In genomic region chr11:126340960-126341709, GRCh38 we compare ENCODE assay signal across 11 cellular contexts. TPM values are rescaled to one million over a fixed set of nuclear protein-coding genes. Genes with fewer than 3 reads are reported as not detected.
DNase-seq lines count a peak whose midpoint lies in the region; ATAC-seq and TF ChIP-seq lines count a peak whose summit lies in the region.
"Had no signal": no experiment of that assay in that cellular context is flagged by ENCODE, and none has a peak within 500 bp of the region (broad histone marks: within the 10 kb centered on the region; RNA-seq: fewer than 3 reads in every experiment).

No MANE protein-coding gene starts in this region.

- TF ChIP-seq CTCF in MCF 10A (IDR thresholded peaks at IDR 0.05; ENCODE audit: unreplicated experiment) (no peak), mammary epithelial cell (conservative IDR thresholded peaks at IDR 0.05 in 1 of 2, IDR thresholded peaks at IDR 0.05 in 1 of 2; ENCODE audit: extremely low read depth in 1 of 2, insufficient read depth in 1 of 2, low read depth in 1 of 2, low read length in 2 of 2) (no peak), PC-9 (conservative IDR thresholded peaks at IDR 0.05) (no peak)

- DNase-seq in MCF 10A (ENCODE audit: unreplicated experiment), result no peak
- DNase-seq in mammary epithelial cell, result no peak
- DNase-seq in PC-9, result peak in 1 of 2 experiments; percentile 23
- DNase-seq in epithelial cell of prostate (ENCODE audit: low read depth, low spot score), result no peak
- no peak for DNase-seq in stimulated activated effector memory CD8-positive, alpha-beta T cell treated with anti-CD3 and anti-CD28 coated beads, Interleukin-12 subunit alpha, Interleukin-12 subunit beta, amount 100 ng/mL, for 72 hours (ENCODE audit: low spot score in 2 of 2)
- DNase-seq in cerebellum (ENCODE audit: low spot score), result no peak
- DNase-seq in NCI-H2227 (lab: John Stamatoyannopoulos, UW; ENCODE audit: unreplicated experiment), result no peak
- DNase-seq in mucosa of gallbladder (ENCODE audit: low spot score), result no peak
- DNase-seq: effector CD8-positive, alpha-beta T cell; NCI-H2029 had no signal

- no peak for ATAC-seq in stimulated activated effector memory CD8-positive, alpha-beta T cell treated with anti-CD3 and anti-CD28 coated beads, Interleukin-12 subunit alpha, Interleukin-12 subunit beta, amount 100 ng/mL, for 72 hours

- H3K9me2 ChIP-seq in PC-9 (ENCODE audit: insufficient read depth), result no peaks in the 10 kb centered on the region

- dilution Hi-C loops in mammary epithelial cell (cut with HindIII; ENCODE audit: low sequenced_read_pairs), result no loop called here

- no peaks in the 10 kb centered on the region for H3K27me3 Mint-ChIP-seq in MCF 10A (ENCODE audit: insufficient read depth, unreplicated experiment)

- peaks cover 29% of the 10 kb centered on the region for H3K4me1 Mint-ChIP-seq in MCF 10A (ENCODE audit: insufficient read depth, unreplicated experiment)
- H3K4me1 Mint-ChIP-seq in stimulated activated effector memory CD8-positive, alpha-beta T cell treated with anti-CD3 and anti-CD28 coated beads, Interleukin-12 subunit alpha, Interleukin-12 subunit beta, amount 100 ng/mL, for 72 hours, result peaks cover 26% of the 10 kb centered on the region

- in situ Hi-C loops in mammary epithelial cell (cut with MboI; ENCODE audit: low sequenced_read_pairs in 2 of 2), result loop anchor here in 1 of 2 donors (25.0 kb wide), 1 partner anchor 646 kb away; no protein-coding TSS in a partner anchor

- BruUV-seq in MCF 10A (replicated peaks; lab: Mats Ljungman, UMichigan) (no TSS peak), mammary epithelial cell (replicated peaks; lab: Mats Ljungman, UMichigan) (no TSS peak), PC-9 (replicated peaks; lab: Mats Ljungman, UMichigan) (no TSS peak)

- H3F3A ChIP-seq in PC-9 (ENCODE audit: insufficient read depth, low read depth), result peaks cover 39% of the 10 kb centered on the region

- H3K27ac Mint-ChIP-seq in MCF 10A (ENCODE audit: low read depth, unreplicated experiment), result peak overlapping the region; percentile 72
- peak overlapping the region; percentile 43 for H3K27ac Mint-ChIP-seq in stimulated activated effector memory CD8-positive, alpha-beta T cell treated with anti-CD3 and anti-CD28 coated beads, Interleukin-12 subunit alpha, Interleukin-12 subunit beta, amount 100 ng/mL, for 72 hours

- CTCF ChIA-PET in MCF 10A (lab: Yijun Ruan, JAX) (interaction anchor here (0.6 to 1.8 kb wide), 2 partner anchors 13 to 140 kb away, joined by 3 to 8 read pairs; no protein-coding TSS in a partner anchor), mammary epithelial cell (lab: Charles Lee; ENCODE audit: low non-redundant PET) (no interaction called here), PC-9 (lab: Charles Lee) (interaction anchor here (1.2 to 1.3 kb wide), 2 partner anchors 13 to 64 kb away, joined by 4 read pairs; no protein-coding TSS in a partner anchor)

- no peak overlapping the region for H3K4me2 ChIP-seq in mammary epithelial cell (ENCODE audit: insufficient read depth, low read depth, low read length)
- H3K4me2 ChIP-seq in PC-9, result peak overlapping the region; percentile 56

- H3K9me3 ChIP-seq in mammary epithelial cell (replicated peaks; ENCODE audit: insufficient read depth, low read length) (no peaks in the 10 kb centered on the region), PC-9 (ENCODE audit: insufficient read depth, low read depth) (no peaks in the 10 kb centered on the region)
- H3K9me3 ChIP-seq: ovary had no signal

- peaks cover 30% of the 10 kb centered on the region for H3K36me3 Mint-ChIP-seq in MCF 10A (ENCODE audit: insufficient read depth, unreplicated experiment)
- H3K36me3 Mint-ChIP-seq in stimulated activated effector memory CD8-positive, alpha-beta T cell treated with anti-CD3 and anti-CD28 coated beads, Interleukin-12 subunit alpha, Interleukin-12 subunit beta, amount 100 ng/mL, for 72 hours, result peaks cover 69% of the 10 kb centered on the region

- WGBS in mammary epithelial cell (ENCODE audit: low coverage, missing lambda C conversion rate), result 93% methylated on average over 13 of the region's 13 CpGs

- H3K79me2 ChIP-seq in mammary epithelial cell (ENCODE audit: insufficient read depth, low read length) (no peaks in the 10 kb centered on the region), PC-9 (ENCODE audit: low read depth) (peaks cover 35% of the 10 kb centered on the region)

- H3K27ac ChIP-seq in mammary epithelial cell (ENCODE audit: insufficient read depth, low read depth, low read length) (no peak overlapping the region), PC-9 (peak overlapping the region; percentile 77), epithelial cell of prostate (peak overlapping the region; percentile 10)

- no peak overlapping the region for H2AFZ ChIP-seq in mammary epithelial cell (ENCODE audit: low read depth, low read length)
- H2AFZ ChIP-seq in PC-9, result no peak overlapping the region

- H4K20me1 ChIP-seq in mammary epithelial cell (ENCODE audit: insufficient read depth, low read length), result no peaks in the 10 kb centered on the region
- H4K20me1 ChIP-seq in PC-9 (ENCODE audit: insufficient read depth), result no peaks in the 10 kb centered on the region

- no peak overlapping the region for H3K4me3 Mint-ChIP-seq in MCF 10A (ENCODE audit: unreplicated experiment)
- no peak overlapping the region for H3K4me3 Mint-ChIP-seq in stimulated activated effector memory CD8-positive, alpha-beta T cell treated with anti-CD3 and anti-CD28 coated beads, Interleukin-12 subunit alpha, Interleukin-12 subunit beta, amount 100 ng/mL, for 72 hours

- H3K4me1 ChIP-seq in mammary epithelial cell (ENCODE audit: insufficient read depth, low read length) (peaks cover 21% of the 10 kb centered on the region), PC-9 (replicated peaks; ENCODE audit: insufficient read depth) (peaks cover 85% of the 10 kb centered on the region)

- no peaks in the 10 kb centered on the region for H3K9me3 Mint-ChIP-seq in MCF 10A (ENCODE audit: unreplicated experiment)
- no peaks in the 10 kb centered on the region for H3K9me3 Mint-ChIP-seq in stimulated activated effector memory CD8-positive, alpha-beta T cell treated with anti-CD3 and anti-CD28 coated beads, Interleukin-12 subunit alpha, Interleukin-12 subunit beta, amount 100 ng/mL, for 72 hours

- H3K27me3 ChIP-seq in mammary epithelial cell (ENCODE audit: insufficient read depth, low read length) (no peaks in the 10 kb centered on the region), PC-9 (ENCODE audit: insufficient read depth, low read depth) (no peaks in the 10 kb centered on the region)
- H3K27me3 ChIP-seq: ovary had no signal

- no peak overlapping the region for H3K9ac ChIP-seq in mammary epithelial cell (ENCODE audit: insufficient read depth, low read length)

- POLR2A ChIA-PET in MCF 10A (lab: Yijun Ruan, JAX), result interaction anchor here (1.0 to 1.2 kb wide), 2 partner anchors 22 to 70 kb away, joined by 3 to 4 read pairs; no protein-coding TSS in a partner anchor
- POLR2A ChIA-PET in PC-9 (lab: Charles Lee; ENCODE audit: unreplicated experiment), result interaction anchor here (0.6 to 1.3 kb wide), 2 partner anchors 42 to 65 kb away, joined by 4 to 6 read pairs; no protein-coding TSS in a partner anchor

- intact Hi-C loops in MCF 10A (cut with micrococcal nuclease), result no loop called here
- intact Hi-C loops in mammary epithelial cell (cut with micrococcal nuclease), result no loop called here
- intact Hi-C loops in PC-9 (cut with micrococcal nuclease; ENCODE audit: unreplicated experiment), result loop anchor here (1.0 to 10.0 kb wide), 4 partner anchors 14 to 94 kb away; partner anchors contain the start of gene ST3GAL4

- H3K4me3 ChIP-seq in mammary epithelial cell (replicated peaks in 1 of 3; ENCODE audit: insufficient read depth in 1 of 3, low read depth in 2 of 3, low read length in 3 of 3) (no peak overlapping the region), PC-9 (no peak overlapping the region)
- H3K4me3 ChIP-seq: ovary had no signal

- H3K36me3 ChIP-seq in mammary epithelial cell (ENCODE audit: insufficient read depth, low read length), result no peaks in the 10 kb centered on the region
- 0 out of 2 replicates have a peak, but pooled peaks cover 8% of the 10 kb centered on the region for H3K36me3 ChIP-seq in PC-9 (ENCODE audit: low read depth)
- H3K36me3 ChIP-seq: ovary had no signal

RNA-seq across cellular contexts. Expression of gene ST3GAL4, which starts 14.4 kb away (rescaled TPM):
- 12.3 and 15.3 TPM in 2 replicates for total RNA-seq in MCF 10A (2022)
- 10 to 100 TPM; 32.8 to 38.0 TPM for total RNA-seq in mammary epithelial cell
- polyA plus RNA-seq in mammary epithelial cell, result 35.9 TPM
- polyA minus RNA-seq in mammary epithelial cell, result 72.9 TPM
- total RNA-seq in PC-9 (2021), result 44.1 and 46.2 TPM in 2 replicates
- total RNA-seq in cerebellum, result 13.7 TPM
- total RNA-seq in mucosa of gallbladder, result 19.4 TPM

RNA-seq across cellular contexts. Expression of gene DCPS, which starts 37.3 kb away (rescaled TPM):
- total RNA-seq in MCF 10A (2022) (29.6 and 33.7 TPM in 2 replicates), mammary epithelial cell (10 to 100 TPM; 16.5 to 29.0 TPM), PC-9 (2021) (23.8 and 27.2 TPM in 2 replicates), cerebellum (4.5 TPM), mucosa of gallbladder (34.6 TPM)
- 41.1 TPM for polyA plus RNA-seq in mammary epithelial cell
- polyA minus RNA-seq in mammary epithelial cell, result 22.1 TPM

RNA-seq across cellular contexts. Expression of gene TIRAP, which starts 58.2 kb away (rescaled TPM):
- total RNA-seq in MCF 10A (2022) (11.9 and 14.0 TPM in 2 replicates), mammary epithelial cell (1 to 10 TPM; 6.3 to 8.8 TPM), PC-9 (2021) (9.6 and 12.7 TPM in 2 replicates), cerebellum (5.0 TPM), mucosa of gallbladder (20.7 TPM)
- polyA plus RNA-seq in mammary epithelial cell, result 6.0 TPM
- 4.8 TPM for polyA minus RNA-seq in mammary epithelial cell
